ENCODE assay signal across 8 cellular contexts in the genomic region with DNA sequence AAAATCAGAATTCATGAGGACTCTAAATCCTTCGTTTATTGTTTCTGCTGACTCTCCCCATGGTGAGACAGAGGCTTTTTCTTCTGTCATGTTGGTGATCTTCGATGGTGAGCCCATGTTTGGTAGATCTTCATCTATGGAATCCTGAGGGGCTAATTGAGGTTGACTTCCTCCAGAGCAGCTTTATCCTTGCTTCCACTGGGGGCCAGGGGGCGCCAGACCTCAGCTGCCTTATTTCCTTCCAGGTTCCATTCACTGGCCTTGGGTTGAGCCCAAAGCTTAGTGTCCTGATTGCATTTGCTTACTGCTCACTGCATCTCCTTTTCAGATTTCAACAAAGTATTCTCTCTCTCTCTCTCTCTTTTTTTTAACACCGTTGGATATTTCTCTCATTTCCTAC.
DNase-seq lines count a peak whose midpoint lies in the region; ATAC-seq and FAIRE-seq lines count a peak whose summit lies in the region.

No MANE protein-coding gene starts in this region.

- DNase-seq in Daoy (ENCODE audit: low read depth) (peak; percentile 12), HTR-8/SVneo (ENCODE audit: insufficient read length, low spot score) (peak; percentile 8), iris pigment epithelial cell (ENCODE audit: low read depth) (peak; percentile 18), dedifferentiated amniotic fluid mesenchymal stem cell (ENCODE audit: extremely low spot score) (no peak), C1 segment of cervical spinal cord (lab: John Stamatoyannopoulos, UW) (no peak), epidermal melanocyte (ENCODE audit: insufficient read length, low spot score) (no peak)
- DNase-seq in activated T-cell treated with anti-CD3 and anti-CD28 coated beads, Interleukin-2, amount 50 U/mL, for 4 hours: peak; percentile 7

- H3K4me3 Mint-ChIP-seq in activated T-cell treated with anti-CD3 and anti-CD28 coated beads, Interleukin-2, amount 50 U/mL, for 4 hours: no peak overlapping the region

- H3K9me3 Mint-ChIP-seq in activated T-cell treated with anti-CD3 and anti-CD28 coated beads, Interleukin-2, amount 50 U/mL, for 4 hours: no peaks in the 10 kb centered on the region

- H3K36me3 Mint-ChIP-seq in activated T-cell treated with anti-CD3 and anti-CD28 coated beads, Interleukin-2, amount 50 U/mL, for 4 hours (ENCODE audit: insufficient read depth): no peaks in the 10 kb centered on the region

- no peak for ATAC-seq in activated T-cell treated with anti-CD3 and anti-CD28 coated beads, Interleukin-2, amount 50 U/mL, for 4 hours
- ATAC-seq in HG03025 (IDR thresholded peaks at IDR 0.05; ENCODE audit: low FRiP score, unreplicated experiment): no peak

- no peak for FAIRE-seq in HTR-8/SVneo (lab: Jason Lieb, UNC)

- peaks cover 19% of the 10 kb centered on the region for H3K27me3 Mint-ChIP-seq in activated T-cell treated with anti-CD3 and anti-CD28 coated beads, Interleukin-2, amount 50 U/mL, for 4 hours (ENCODE audit: low read depth)

- no peaks in the 10 kb centered on the region for H3K4me1 Mint-ChIP-seq in activated T-cell treated with anti-CD3 and anti-CD28 coated beads, Interleukin-2, amount 50 U/mL, for 4 hours (ENCODE audit: low read depth)

Comparison
In these comparisons a context has a peak if more than half of its experiments do, and no peak if none do; other contexts are left out.
1. DNase-seq: peak in Daoy (single experiment), HTR-8/SVneo (single experiment), activated T-cell treated with anti-CD3 and anti-CD28 coated beads, Interleukin-2, amount 50 U/mL, for 4 hours (single experiment) and iris pigment epithelial cell (single experiment); none in dedifferentiated amniotic fluid mesenchymal stem cell (single experiment), C1 segment of cervical spinal cord (0 of 14) and epidermal melanocyte (single experiment).